In genomic region chr2:212451786-212452200, GRCh38 we compare ENCODE assay signal across 10 cellular contexts.
DNase-seq lines count a peak whose midpoint lies in the region; ATAC-seq, FAIRE-seq and TF ChIP-seq lines count a peak whose summit lies in the region.
"Had no signal": no experiment of that assay in that cellular context is flagged by ENCODE, and none has a peak within 500 bp of the region (broad histone marks: within the 10 kb centered on the region; RNA-seq: fewer than 3 reads in every experiment).

No MANE protein-coding gene starts in this region.

- no peaks in the 10 kb centered on the region for H3F3A ChIP-seq in MM.1S (ENCODE audit: insufficient read depth, low read length)

- peak; percentile 99 for ATAC-seq in HepG2
- no peak for ATAC-seq in right lobe of liver
- no peak for ATAC-seq in HG02763 (IDR thresholded peaks at IDR 0.05; ENCODE audit: unreplicated experiment)
- ATAC-seq: stimulated activated memory B cell treated with anti-CD40 and anti-IgM and Interleukin-4, amounts not matched to agents 10 μg/mL and 1 μg/mL and 100 μg/mL, for 72 hours had no signal

- H2AFZ ChIP-seq in HepG2 (ENCODE audit: low read length) (no peak overlapping the region), MM.1S (ENCODE audit: low read length) (no peak overlapping the region)

- H3K4me3 Mint-ChIP-seq in activated CD4-positive, alpha-beta T cell treated with anti-CD3 and anti-CD28 coated beads, Interleukin-2, amount 10 ng/mL, durations not matched to agents 7 days and 5 days, result no peak overlapping the region
- H3K4me3 Mint-ChIP-seq: stimulated activated memory B cell treated with anti-CD40 and anti-IgM and Interleukin-4, amounts not matched to agents 10 μg/mL and 1 μg/mL and 100 μg/mL, for 72 hours had no signal

- in situ Hi-C loops in HepG2 (cut with HindIII; ENCODE audit: extremely low pct_ligation_motif_present, low pct_unique_long_range_greater_than_20kb), result no loop called here
- in situ Hi-C loops in astrocyte of the cerebellum (cut with HindIII; ENCODE audit: low sequenced_read_pairs), result no loop called here

- H3K4me1 Mint-ChIP-seq in activated CD4-positive, alpha-beta T cell treated with anti-CD3 and anti-CD28 coated beads, Interleukin-2, amount 10 ng/mL, durations not matched to agents 7 days and 5 days, result no peaks in the 10 kb centered on the region
- H3K4me1 Mint-ChIP-seq: stimulated activated memory B cell treated with anti-CD40 and anti-IgM and Interleukin-4, amounts not matched to agents 10 μg/mL and 1 μg/mL and 100 μg/mL, for 72 hours had no signal

- CTCF ChIA-PET in HepG2 (lab: Yijun Ruan, JAX; ENCODE audit: low intra/inter-chr PET ratio, low total read pairs), result no interaction called here
- CTCF ChIA-PET in activated CD4-positive, alpha-beta T cell treated with anti-CD3 and anti-CD28 coated beads, Interleukin-2, amount 10 ng/mL, durations not matched to agents 7 days and 5 days (lab: Charles Lee), result no interaction called here

- H3K27ac ChIP-seq in HepG2 (ENCODE audit: extremely low read length, insufficient read depth, low read length) (peak overlapping the region; percentile 49), right lobe of liver (no peak overlapping the region), MM.1S (ENCODE audit: low read length) (no peak overlapping the region)

- FAIRE-seq in HepG2 (lab: Jason Lieb, UNC), result peak; percentile 90

- no peak overlapping the region for H3K27ac Mint-ChIP-seq in activated CD4-positive, alpha-beta T cell treated with anti-CD3 and anti-CD28 coated beads, Interleukin-2, amount 10 ng/mL, durations not matched to agents 7 days and 5 days
- H3K27ac Mint-ChIP-seq: stimulated activated memory B cell treated with anti-CD40 and anti-IgM and Interleukin-4, amounts not matched to agents 10 μg/mL and 1 μg/mL and 100 μg/mL, for 72 hours had no signal

- H3K4me2 ChIP-seq in HepG2 (ENCODE audit: low read depth, low read length), result peak overlapping the region; percentile 46
- H3K4me2 ChIP-seq in MM.1S (ENCODE audit: low read depth, low read length), result no peak overlapping the region

- H4K20me1 ChIP-seq in HepG2 (ENCODE audit: insufficient read depth, low read length) (no peaks in the 10 kb centered on the region), MM.1S (ENCODE audit: insufficient read depth, low read length) (no peaks in the 10 kb centered on the region)

- TF ChIP-seq POLR2A in HepG2 (IDR thresholded peaks at IDR 0.05; ENCODE audit: insufficient read depth in 1 of 2, low read depth in 2 of 2, low read length in 2 of 2), result no peak
- TF ChIP-seq POLR2A in right lobe of liver (IDR thresholded peaks at IDR 0.05), result no peak

- BruUV-seq in HepG2 (replicated peaks; lab: Mats Ljungman, UMichigan), result no TSS peak

- H3K27me3 Mint-ChIP-seq in activated CD4-positive, alpha-beta T cell treated with anti-CD3 and anti-CD28 coated beads, Interleukin-2, amount 10 ng/mL, durations not matched to agents 7 days and 5 days, result no peaks in the 10 kb centered on the region
- H3K27me3 Mint-ChIP-seq: stimulated activated memory B cell treated with anti-CD40 and anti-IgM and Interleukin-4, amounts not matched to agents 10 μg/mL and 1 μg/mL and 100 μg/mL, for 72 hours had no signal

- H3K9me2 ChIP-seq in MM.1S (replicated peaks; ENCODE audit: insufficient read depth, low read length), result no peaks in the 10 kb centered on the region

- H3K36me3 ChIP-seq in HepG2 (replicated peaks in 1 of 2; ENCODE audit: control insufficient read depth in 1 of 2, insufficient read depth in 2 of 2, low read length in 2 of 2) (no peaks in the 10 kb centered on the region), right lobe of liver (no peaks in the 10 kb centered on the region), MM.1S (replicated peaks; ENCODE audit: insufficient read depth, low read length) (no peaks in the 10 kb centered on the region)

- H3K27me3 ChIP-seq in HepG2 (ENCODE audit: control insufficient read depth in 1 of 2, insufficient read depth in 2 of 2, low read length in 2 of 2) (no peaks in the 10 kb centered on the region), right lobe of liver (no peaks in the 10 kb centered on the region), MM.1S (replicated peaks; ENCODE audit: insufficient read depth, low read length) (no peaks in the 10 kb centered on the region)

- POLR2A ChIA-PET in HepG2 (lab: Yijun Ruan, JAX), result no interaction called here
- POLR2A ChIA-PET in activated CD4-positive, alpha-beta T cell treated with anti-CD3 and anti-CD28 coated beads, Interleukin-2, amount 10 ng/mL, durations not matched to agents 7 days and 5 days (lab: Charles Lee), result no interaction called here

- H3K9me3 ChIP-seq in HepG2 (ENCODE audit: low read length) (no peaks in the 10 kb centered on the region), right lobe of liver (no peaks in the 10 kb centered on the region), MM.1S (replicated peaks; ENCODE audit: insufficient read depth, low read length) (no peaks in the 10 kb centered on the region)

- no peaks in the 10 kb centered on the region for H3K36me3 Mint-ChIP-seq in activated CD4-positive, alpha-beta T cell treated with anti-CD3 and anti-CD28 coated beads, Interleukin-2, amount 10 ng/mL, durations not matched to agents 7 days and 5 days (ENCODE audit: low read depth)
- H3K36me3 Mint-ChIP-seq: stimulated activated memory B cell treated with anti-CD40 and anti-IgM and Interleukin-4, amounts not matched to agents 10 μg/mL and 1 μg/mL and 100 μg/mL, for 72 hours had no signal

- DNase-seq in HepG2 (ENCODE audit: low spot score), result peak; percentile 99
- DNase-seq in right lobe of liver, result no peak
- peak; percentile 24 for DNase-seq in astrocyte of the cerebellum (ENCODE audit: low read depth)
- peak; percentile 77 for DNase-seq in iris pigment epithelial cell (ENCODE audit: low read depth)
- DNase-seq in central memory CD4-positive, alpha-beta T cell, result no peak
- no peak for DNase-seq in MM.1S
- no peak for DNase-seq in activated CD4-positive, alpha-beta T cell treated with anti-CD3 and anti-CD28 coated beads, Interleukin-2, amount 10 ng/mL, durations not matched to agents 7 days and 5 days
- DNase-seq: cortex of kidney had no signal

- TF ChIP-seq CTCF in HepG2 (CRISPR knock-in tag; IDR thresholded peaks at IDR 0.05), result no peak
- TF ChIP-seq CTCF in right lobe of liver (IDR thresholded peaks at IDR 0.05), result no peak
- no peak for TF ChIP-seq CTCF in astrocyte of the cerebellum (IDR thresholded peaks at IDR 0.05; ENCODE audit: low read depth, low read length, missing control alignments)
- no peak for TF ChIP-seq CTCF in MM.1S (IDR thresholded peaks at IDR 0.05; ENCODE audit: low read length)

- TF ChIP-seq EP300 in HepG2 (IDR thresholded peaks at IDR 0.05; ENCODE audit: low read depth in 2 of 2, low read length in 2 of 2) (peak; percentile 55 to 84; a peak in 3 of 4 replicates), HepG2 (CRISPR knock-in tag; IDR thresholded peaks at IDR 0.05; ENCODE audit: borderline replicate concordance) (no peak; the same call in 1 of the 2 replicates)

- intact Hi-C loops in HepG2 (cut with micrococcal nuclease; ENCODE audit: unreplicated experiment) (loop anchor here (1.0 kb wide), 1 partner anchor 92 kb away; no protein-coding TSS in a partner anchor), right lobe of liver (cut with DNase I) (no loop called here)

- no peaks in the 10 kb centered on the region for H3K9me3 Mint-ChIP-seq in activated CD4-positive, alpha-beta T cell treated with anti-CD3 and anti-CD28 coated beads, Interleukin-2, amount 10 ng/mL, durations not matched to agents 7 days and 5 days
- H3K9me3 Mint-ChIP-seq: stimulated activated memory B cell treated with anti-CD40 and anti-IgM and Interleukin-4, amounts not matched to agents 10 μg/mL and 1 μg/mL and 100 μg/mL, for 72 hours had no signal

- H3K4me3 ChIP-seq in HepG2 (replicated peaks in 1 of 3; ENCODE audit: insufficient read depth in 1 of 3, low read depth in 2 of 3, low read length in 3 of 3) (peak overlapping the region in 1 of 3 experiments; percentile 1; a peak in 1 of 6 replicates), right lobe of liver (no peak overlapping the region), astrocyte of the cerebellum (ENCODE audit: low read depth, low read length) (no peak overlapping the region), MM.1S (ENCODE audit: low read length) (no peak overlapping the region)

- TF ChIP-seq RAD21 in HepG2 (CRISPR knock-in tag; IDR thresholded peaks at IDR 0.05), result no peak

- no peaks in the 10 kb centered on the region for H3K79me2 ChIP-seq in HepG2 (ENCODE audit: insufficient read depth, low read length)
- H3K79me2 ChIP-seq in MM.1S (ENCODE audit: low read length), result no peaks in the 10 kb centered on the region

- H3K9ac ChIP-seq in HepG2 (ENCODE audit: insufficient read depth, low read depth, low read length) (no peak overlapping the region), MM.1S (ENCODE audit: low read length) (no peak overlapping the region)

- H3K4me1 ChIP-seq in HepG2 (ENCODE audit: insufficient read depth, low read length) (peaks cover 52% of the 10 kb centered on the region), right lobe of liver (no peaks in the 10 kb centered on the region), MM.1S (ENCODE audit: low read length) (no peaks in the 10 kb centered on the region)

- WGBS in HepG2 (ENCODE audit: low lambda C conversion rate), result 0% methylated on average over 1 of the region's 1 CpG
- WGBS in right lobe of liver (ENCODE audit: insufficient coverage, low coverage, low lambda C conversion rate, missing lambda C conversion rate), result 0% methylated on average over 1 of the region's 1 CpG

TF ChIP-seq in HepG2, 621 proteins besides CTCF, POLR2A, EP300 and RAD21 (continues in another document):
- TF ChIP-seq ZNF567 (CRISPR knock-in tag; IDR thresholded peaks at IDR 0.05; ENCODE audit: borderline replicate concordance) (no peak), ZNF784 (CRISPR knock-in tag; IDR thresholded peaks at IDR 0.05; ENCODE audit: borderline replicate concordance) (no peak), HDAC2 (CRISPR knock-in tag; IDR thresholded peaks at IDR 0.05) (no peak), SP140L (CRISPR knock-in tag; IDR thresholded peaks at IDR 0.05; ENCODE audit: borderline replicate concordance) (no peak), CREM (IDR thresholded peaks at IDR 0.05) (0 out of 2 replicates have a peak, but pooled peaks have one; percentile 17), CREM (CRISPR knock-in tag; IDR thresholded peaks at IDR 0.05) (no peak), ZNF720 (CRISPR knock-in tag; IDR thresholded peaks at IDR 0.05) (no peak), ZBTB7A (CRISPR knock-in tag; IDR thresholded peaks at IDR 0.05) (no peak)

Comparison
In these comparisons a context has a peak if more than half of its experiments do, and no peak if none do; other contexts are left out.
1. DNase-seq: peak in HepG2 (single experiment), astrocyte of the cerebellum (single experiment) and iris pigment epithelial cell (single experiment); none in right lobe of liver (0 of 3), central memory CD4-positive, alpha-beta T cell (single experiment), MM.1S (single experiment) and activated CD4-positive, alpha-beta T cell treated with anti-CD3 and anti-CD28 coated beads, Interleukin-2, amount 10 ng/mL, durations not matched to agents 7 days and 5 days (single experiment).